Comparison of ENCODE assay signal across 31 cellular contexts in genomic region chr3:69690-70089, GRCh38.
A peak's percentile ranks its signal among the peaks of the same experiment; 100 is the strongest.
DNase-seq lines count a peak whose midpoint lies in the region; ATAC-seq and TF ChIP-seq lines count a peak whose summit lies in the region.
"Had no signal": no experiment of that assay in that cellular context is flagged by ENCODE, and none has a peak within 500 bp of the region (broad histone marks: within the 10 kb centered on the region; RNA-seq: fewer than 3 reads in every experiment).

No MANE protein-coding gene starts in this region.

- peaks cover 22% of the 10 kb centered on the region for H3K27me3 Mint-ChIP-seq in T-helper 17 cell

- WGBS in right cardiac atrium, result 54% methylated on average over 1 of the region's 1 CpG

- no peak overlapping the region for H3K4me3 Mint-ChIP-seq in T-helper 17 cell
- H3K4me3 Mint-ChIP-seq: activated CD4-positive, alpha-beta memory T cell treated with anti-CD3 and anti-CD28 coated beads for 36 hours; activated T-helper 17 cell treated with anti-CD3 and anti-CD28 coated beads, Interleukin-2, amount 50 U/mL, for 72 hours; CD8-positive, alpha-beta T cell had no signal

- H3K9me3 ChIP-seq in right cardiac atrium (ENCODE audit: control insufficient read depth, low read length) (no peaks in the 10 kb centered on the region), T-helper 17 cell (ENCODE audit: control insufficient read depth, low read length, poor library complexity, severe bottlenecking) (no peaks in the 10 kb centered on the region)
- H3K9me3 ChIP-seq: heart right ventricle, prostate gland, stomach, transverse colon had no signal

- intact Hi-C loops in Right ventricle myocardium inferior (cut with DNase I) (no loop called here), cardiac septum (cut with DNase I) (no loop called here), right cardiac atrium (cut with DNase I) (no loop called here)

- ATAC-seq in Right ventricle myocardium inferior (peak; percentile 66), right cardiac atrium (peak; percentile 68 to 73), GM21825 (IDR thresholded peaks at IDR 0.05; ENCODE audit: unreplicated experiment) (no peak), T-helper 17 cell (no peak)
- ATAC-seq: activated T-helper 17 cell treated with anti-CD3 and anti-CD28 coated beads, Interleukin-2, amount 50 U/mL, for 72 hours; CD8-positive, alpha-beta T cell had no signal

- H3K27ac ChIP-seq in right cardiac atrium (ENCODE audit: low read length), result no peak overlapping the region
- H3K27ac ChIP-seq: prostate gland, skin epidermis, stomach had no signal

- H3K4me1 ChIP-seq in right cardiac atrium (ENCODE audit: control insufficient read depth, insufficient read depth, low read length), result peaks cover 1% of the 10 kb centered on the region
- H3K4me1 ChIP-seq: prostate gland had no signal

- no peaks in the 10 kb centered on the region for H3K4me1 Mint-ChIP-seq in T-helper 17 cell
- H3K4me1 Mint-ChIP-seq: activated T-helper 17 cell treated with anti-CD3 and anti-CD28 coated beads, Interleukin-2, amount 50 U/mL, for 72 hours had no signal

- no peaks in the 10 kb centered on the region for H3K36me3 Mint-ChIP-seq in T-helper 17 cell (ENCODE audit: low read depth)
- H3K36me3 Mint-ChIP-seq: activated CD4-positive, alpha-beta memory T cell treated with anti-CD3 and anti-CD28 coated beads for 36 hours; CD8-positive, alpha-beta T cell had no signal

- no peaks in the 10 kb centered on the region for H3K27me3 ChIP-seq in right cardiac atrium (ENCODE audit: control insufficient read depth, insufficient read depth)
- H3K27me3 ChIP-seq: heart right ventricle, stomach, transverse colon had no signal

- H3K4me3 ChIP-seq in choroid plexus epithelial cell (ENCODE audit: low read depth, low read length) (no peak overlapping the region), right cardiac atrium (ENCODE audit: low read length) (no peak overlapping the region)
- H3K4me3 ChIP-seq: heart right ventricle, prostate gland, skin epidermis, stomach, transverse colon had no signal

- DNase-seq in Right ventricle myocardium inferior (ENCODE audit: missing footprints), result no peak
- no peak for DNase-seq in cardiac septum (ENCODE audit: low spot score)
- peak; percentile 3 for DNase-seq in choroid plexus epithelial cell (ENCODE audit: low read depth)
- DNase-seq in right cardiac atrium, result no peak
- DNase-seq in stromal cell of bone marrow (ENCODE audit: low read depth), result peak; percentile 6
- DNase-seq in activated T-cell treated with anti-CD3 and anti-CD28 coated beads for 4 hours, result no peak
- DNase-seq in T-helper 17 cell, result no peak
- DNase-seq: activated CD4-positive, alpha-beta memory T cell treated with anti-CD3 and anti-CD28 coated beads for 36 hours; activated CD4-positive, CD25-positive, alpha-beta regulatory T cell; activated CD8-positive, alpha-beta memory T cell treated with anti-CD3 and anti-CD28 coated beads, Interleukin-2, amount 50 U/mL, for 4 hours; activated naive CD4-positive, alpha-beta T cell treated with anti-CD3 and anti-CD28 coated beads, Interleukin-2, amount 50 U/mL, for 16 hours; anterior cingulate cortex; caudate nucleus; CD8-positive, alpha-beta T cell; heart right ventricle; IMR-90; kidney glomerular epithelial cell; mesenchymal stem cell; NCI-H1105 treated with DMSO at 0.1 percent for 48 hours; NCI-H2081; NCI-H2227 treated with DMSO at 0.1 percent for 48 hours; NCI-H748 treated with DMSO at 0.1 percent for 48 hours; stimulated activated CD4-positive, alpha-beta T cell treated with anti-CD3 and anti-CD28 coated beads, Interleukin-1b, Interleukin-23, amount 100 ng/mL, for 48 hours; stimulated activated CD8-positive, alpha-beta memory T cell treated with anti-CD3 and anti-CD28 coated beads, Interleukin-4, amount 100 ng/mL, for 48 hours; stomach; T-helper 1 cell; transverse colon had no signal

- no peak for TF ChIP-seq CTCF in choroid plexus epithelial cell (conservative IDR thresholded peaks at IDR 0.05; ENCODE audit: low read depth, low read length)

- H3K27ac Mint-ChIP-seq in T-helper 17 cell, result no peak overlapping the region
- H3K27ac Mint-ChIP-seq: activated CD4-positive, alpha-beta memory T cell treated with anti-CD3 and anti-CD28 coated beads for 36 hours; activated T-helper 17 cell treated with anti-CD3 and anti-CD28 coated beads, Interleukin-2, amount 50 U/mL, for 72 hours; CD8-positive, alpha-beta T cell had no signal

Comparison
In these comparisons a context has a peak if more than half of its experiments do, and no peak if none do; other contexts are left out.
1. ATAC-seq: peak in Right ventricle myocardium inferior (single experiment) and right cardiac atrium (2 of 2); none in GM21825 (single experiment) and T-helper 17 cell (single experiment).
2. DNase-seq: peak in choroid plexus epithelial cell (single experiment) and stromal cell of bone marrow (single experiment); none in Right ventricle myocardium inferior (single experiment), cardiac septum (single experiment), right cardiac atrium (0 of 3), activated T-cell treated with anti-CD3 and anti-CD28 coated beads for 4 hours (single experiment) and T-helper 17 cell (0 of 3).